21 cellular contexts compared by ENCODE assay signal in genomic region chr6:161225677-161226004, GRCh38. TPM values are rescaled to one million over a fixed set of nuclear protein-coding genes. Genes with fewer than 3 reads are reported as not detected.
DNase-seq lines count a peak whose midpoint lies in the region; ATAC-seq lines count a peak whose summit lies in the region.
"Had no signal": no experiment of that assay in that cellular context is flagged by ENCODE, and none has a peak within 500 bp of the region (broad histone marks: within the 10 kb centered on the region; RNA-seq: fewer than 3 reads in every experiment).

No MANE protein-coding gene starts in this region.

- intact Hi-C loops in activated naive CD4-positive, alpha-beta T cell treated with anti-CD3 and anti-CD28 coated beads for 36 hours (cut with micrococcal nuclease) = no loop called here

- H3K27me3 Mint-ChIP-seq in activated naive CD4-positive, alpha-beta T cell treated with anti-CD3 and anti-CD28 coated beads, Interleukin-2, amount 10 ng/mL, durations not matched to agents 7 days and 5 days = no peaks in the 10 kb centered on the region
- H3K27me3 Mint-ChIP-seq in activated naive CD4-positive, alpha-beta T cell treated with anti-CD3 and anti-CD28 coated beads for 36 hours (ENCODE audit: low read depth) = no peaks in the 10 kb centered on the region
- no peaks in the 10 kb centered on the region for H3K27me3 Mint-ChIP-seq in activated T-helper 17 cell treated with anti-CD3 and anti-CD28 coated beads, Interleukin-2, amount 50 U/mL, for 72 hours
- H3K27me3 Mint-ChIP-seq in immature natural killer cell (ENCODE audit: low read depth in 3 of 3) = peaks cover 4 to 12% (median 10%) of the 10 kb centered on the region in 3 donors
- H3K27me3 Mint-ChIP-seq: CD4-positive, alpha-beta T cell had no signal

- CTCF ChIA-PET in activated naive CD4-positive, alpha-beta T cell treated with anti-CD3 and anti-CD28 coated beads, Interleukin-2, amount 10 ng/mL, durations not matched to agents 7 days and 5 days (lab: Charles Lee) = interaction anchor here (1.1 to 1.2 kb wide), 2 partner anchors 35 to 147 kb away, joined by 3 read pairs; no protein-coding TSS in a partner anchor
- CTCF ChIA-PET in activated naive CD4-positive, alpha-beta T cell treated with anti-CD3 and anti-CD28 coated beads for 36 hours (lab: Charles Lee) = no interaction called here

- H3K4me1 Mint-ChIP-seq in activated naive CD4-positive, alpha-beta T cell treated with anti-CD3 and anti-CD28 coated beads, Interleukin-2, amount 10 ng/mL, durations not matched to agents 7 days and 5 days = peaks cover 58% of the 10 kb centered on the region
- peaks cover 8% of the 10 kb centered on the region for H3K4me1 Mint-ChIP-seq in activated naive CD4-positive, alpha-beta T cell treated with anti-CD3 and anti-CD28 coated beads for 36 hours (ENCODE audit: low read depth)
- peaks cover 42% of the 10 kb centered on the region for H3K4me1 Mint-ChIP-seq in activated T-helper 17 cell treated with anti-CD3 and anti-CD28 coated beads, Interleukin-2, amount 50 U/mL, for 72 hours
- H3K4me1 Mint-ChIP-seq in immature natural killer cell = peaks cover 66% of the 10 kb centered on the region in 2 donors

- peaks cover 6% of the 10 kb centered on the region for H3K9me3 Mint-ChIP-seq in activated naive CD4-positive, alpha-beta T cell treated with anti-CD3 and anti-CD28 coated beads, Interleukin-2, amount 10 ng/mL, durations not matched to agents 7 days and 5 days
- H3K9me3 Mint-ChIP-seq in activated naive CD4-positive, alpha-beta T cell treated with anti-CD3 and anti-CD28 coated beads for 36 hours = peaks cover 4% of the 10 kb centered on the region
- H3K9me3 Mint-ChIP-seq in activated T-helper 17 cell treated with anti-CD3 and anti-CD28 coated beads, Interleukin-2, amount 50 U/mL, for 72 hours = peaks cover 5% of the 10 kb centered on the region
- no peaks in the 10 kb centered on the region for H3K9me3 Mint-ChIP-seq in immature natural killer cell
- H3K9me3 Mint-ChIP-seq: CD4-positive, alpha-beta T cell had no signal

- peak overlapping the region; percentile 65 for H3K27ac Mint-ChIP-seq in activated naive CD4-positive, alpha-beta T cell treated with anti-CD3 and anti-CD28 coated beads, Interleukin-2, amount 10 ng/mL, durations not matched to agents 7 days and 5 days
- no peak overlapping the region for H3K27ac Mint-ChIP-seq in activated naive CD4-positive, alpha-beta T cell treated with anti-CD3 and anti-CD28 coated beads for 36 hours
- peak overlapping the region; percentile 54 for H3K27ac Mint-ChIP-seq in activated T-helper 17 cell treated with anti-CD3 and anti-CD28 coated beads, Interleukin-2, amount 50 U/mL, for 72 hours
- peak overlapping the region; percentile 95 to 99 (median 96) for H3K27ac Mint-ChIP-seq in immature natural killer cell

- H3K36me3 Mint-ChIP-seq in activated naive CD4-positive, alpha-beta T cell treated with anti-CD3 and anti-CD28 coated beads, Interleukin-2, amount 10 ng/mL, durations not matched to agents 7 days and 5 days = peaks cover 16% of the 10 kb centered on the region
- no peaks in the 10 kb centered on the region for H3K36me3 Mint-ChIP-seq in activated naive CD4-positive, alpha-beta T cell treated with anti-CD3 and anti-CD28 coated beads for 36 hours (ENCODE audit: low read depth)
- H3K36me3 Mint-ChIP-seq in activated T-helper 17 cell treated with anti-CD3 and anti-CD28 coated beads, Interleukin-2, amount 50 U/mL, for 72 hours (ENCODE audit: low read depth) = peaks cover 27% of the 10 kb centered on the region
- H3K36me3 Mint-ChIP-seq in immature natural killer cell = peaks cover 0 to 30% (median 26%) of the 10 kb centered on the region in 3 donors

- H3K4me3 Mint-ChIP-seq in activated naive CD4-positive, alpha-beta T cell treated with anti-CD3 and anti-CD28 coated beads, Interleukin-2, amount 10 ng/mL, durations not matched to agents 7 days and 5 days = no peak overlapping the region
- H3K4me3 Mint-ChIP-seq in activated naive CD4-positive, alpha-beta T cell treated with anti-CD3 and anti-CD28 coated beads for 36 hours = no peak overlapping the region
- H3K4me3 Mint-ChIP-seq in activated T-helper 17 cell treated with anti-CD3 and anti-CD28 coated beads, Interleukin-2, amount 50 U/mL, for 72 hours = peak overlapping the region; percentile 78
- H3K4me3 Mint-ChIP-seq in immature natural killer cell = peak overlapping the region; percentile 79 to 90 (median 83)

- H3K27ac ChIP-seq in temporal lobe (ENCODE audit: low read depth, low read length) = peak overlapping the region; percentile 75
- H3K27ac ChIP-seq: ascending aorta, gastrocnemius medialis, psoas muscle, SJCRH30 had no signal

- ATAC-seq in activated T-helper 17 cell treated with anti-CD3 and anti-CD28 coated beads, Interleukin-2, amount 50 U/mL, for 72 hours (replicated peaks) = no peak
- ATAC-seq: gastrocnemius medialis, psoas muscle had no signal

- no peak for DNase-seq in activated naive CD4-positive, alpha-beta T cell treated with anti-CD3 and anti-CD28 coated beads, Interleukin-2, amount 10 ng/mL, durations not matched to agents 7 days and 5 days
- no peak for DNase-seq in activated naive CD4-positive, alpha-beta T cell treated with anti-CD3 and anti-CD28 coated beads for 36 hours
- no peak for DNase-seq in immature natural killer cell
- DNase-seq in NOMO-1 (lab: John Stamatoyannopoulos, UW; ENCODE audit: unreplicated experiment in 2 of 2) = no peak
- DNase-seq in NCI-H446 treated with DMSO at 0.1 percent for 48 hours (lab: John Stamatoyannopoulos, UW) = no peak
- DNase-seq in C1 segment of cervical spinal cord (lab: John Stamatoyannopoulos, UW) = no peak
- DNase-seq: ACHN; activated CD4-positive, CD25-positive, alpha-beta regulatory T cell treated with anti-CD3 and anti-CD28 coated beads, Interleukin-2, amount 50 U/mL, for 72 hours; activated naive CD4-positive, alpha-beta T cell; DMS79; gastrocnemius medialis; left cardiac atrium; NCI-H146; NCI-H2171; NCI-H526 treated with DMSO at 0.1 percent for 48 hours; psoas muscle; SJCRH30 had no signal

RNA-seq across cellular contexts. Expression of gene AGPAT4, which starts 48.2 kb away (rescaled TPM):
- total RNA-seq in activated naive CD4-positive, alpha-beta T cell treated with anti-CD3 and anti-CD28 coated beads for 36 hours = 1 to 10 TPM; 3.7 to 4.2 TPM
- 10 to 100 TPM; 12.3 to 13.2 TPM for total RNA-seq in activated T-helper 17 cell treated with anti-CD3 and anti-CD28 coated beads, Interleukin-2, amount 50 U/mL, for 72 hours
- polyA plus RNA-seq in immature natural killer cell = 10 to 100 TPM; 14.4 to 16.6 (median 14.8) TPM
- 47.9 TPM for total RNA-seq in temporal lobe

Comparison
In these comparisons a context has a peak if more than half of its experiments do, and no peak if none do; other contexts are left out.
1. H3K4me3 Mint-ChIP-seq: peak in activated T-helper 17 cell treated with anti-CD3 and anti-CD28 coated beads, Interleukin-2, amount 50 U/mL, for 72 hours (single experiment) and immature natural killer cell (5 of 5); none in activated naive CD4-positive, alpha-beta T cell treated with anti-CD3 and anti-CD28 coated beads, Interleukin-2, amount 10 ng/mL, durations not matched to agents 7 days and 5 days (single experiment) and activated naive CD4-positive, alpha-beta T cell treated with anti-CD3 and anti-CD28 coated beads for 36 hours (single experiment).